ENCODE assay signal across 7 cellular contexts in the genomic region with DNA sequence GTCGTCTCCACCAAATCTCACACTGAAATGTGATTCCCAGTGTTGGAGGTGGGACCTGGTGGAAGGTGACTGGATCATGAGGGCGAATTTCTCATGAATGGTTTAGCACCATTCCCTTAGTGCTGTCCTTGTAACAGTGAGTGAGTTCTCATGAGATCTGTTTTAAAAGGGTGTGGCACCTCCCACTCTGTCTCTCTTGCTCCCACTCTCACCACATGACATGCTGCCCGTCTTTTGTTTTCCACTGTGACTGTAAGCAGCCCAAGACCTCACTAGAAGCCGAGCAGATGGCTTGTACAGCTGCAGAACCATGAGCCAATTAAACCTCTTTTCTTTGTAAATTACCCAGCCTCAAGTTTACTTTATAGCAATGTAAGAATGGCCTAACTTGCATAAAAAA.
"Had no signal": no experiment of that assay in that cellular context is flagged by ENCODE, and none has a peak within 500 bp of the region (broad histone marks: within the 10 kb centered on the region; RNA-seq: fewer than 3 reads in every experiment).

No MANE protein-coding gene starts in this region.

- H3K27ac Mint-ChIP-seq: H9, IgD-negative memory B cell had no signal

- DNase-seq: GM23248, GOT3, H9, HCEC 1CT, KBM-7 had no signal

- H3K27ac ChIP-seq: GM23248, KMS-11 had no signal

- H3K4me3 Mint-ChIP-seq: H9 had no signal

- H3K4me1 Mint-ChIP-seq: H9, IgD-negative memory B cell had no signal

- H3K27me3 Mint-ChIP-seq: IgD-negative memory B cell had no signal

- H3K4me3 ChIP-seq: GM23248 had no signal
